1 cellular context compared by ENCODE assay signal in the genomic region with DNA sequence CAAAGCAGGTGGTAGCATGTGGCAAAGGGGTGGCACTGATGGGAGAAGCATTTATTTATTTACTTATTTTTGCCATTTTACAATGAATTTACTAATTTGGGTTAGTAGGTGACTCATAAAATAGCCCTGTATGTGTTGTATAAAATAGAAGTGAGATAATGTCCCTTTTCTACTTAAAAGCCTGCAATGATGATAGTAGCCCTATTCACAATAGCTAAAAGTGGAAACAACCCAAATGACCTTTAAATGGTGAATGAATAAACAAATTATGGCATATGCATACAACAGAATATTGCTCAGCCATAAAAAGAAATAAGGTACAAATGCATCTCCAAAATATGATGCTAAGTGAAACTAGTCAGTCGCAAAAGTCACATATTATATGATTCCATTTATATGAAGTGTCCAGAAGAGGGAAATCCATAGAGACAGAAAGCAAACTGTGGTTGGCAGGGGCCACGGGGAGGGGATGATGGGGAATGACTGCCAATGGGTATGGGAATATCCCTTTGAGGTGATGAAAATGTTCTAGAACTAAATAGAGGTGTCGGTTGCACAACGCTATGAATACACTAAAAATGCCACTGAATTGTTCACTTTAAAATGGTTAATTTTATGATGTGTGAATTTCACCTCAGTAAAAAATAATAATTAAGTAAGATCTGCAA.
TF ChIP-seq lines count a peak whose summit lies in the region.

No MANE protein-coding gene starts in this region.

TF ChIP-seq in IMR-90, 13 proteins besides CTCF, POLR2A, EP300 and RAD21:
- TF ChIP-seq, protein P1, sequence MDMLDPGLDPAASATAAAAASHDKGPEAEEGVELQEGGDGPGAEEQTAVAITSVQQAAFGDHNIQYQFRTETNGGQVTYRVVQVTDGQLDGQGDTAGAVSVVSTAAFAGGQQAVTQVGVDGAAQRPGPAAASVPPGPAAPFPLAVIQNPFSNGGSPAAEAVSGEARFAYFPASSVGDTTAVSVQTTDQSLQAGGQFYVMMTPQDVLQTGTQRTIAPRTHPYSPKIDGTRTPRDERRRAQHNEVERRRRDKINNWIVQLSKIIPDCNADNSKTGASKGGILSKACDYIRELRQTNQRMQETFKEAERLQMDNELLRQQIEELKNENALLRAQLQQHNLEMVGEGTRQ (IDR thresholded peaks at IDR 0.05; ENCODE audit: low read depth, low read length): no peak
- no peak for TF ChIP-seq SMC3 (IDR thresholded peaks at IDR 0.05; ENCODE audit: low read depth, low read length)
- TF ChIP-seq NFE2L2 (IDR thresholded peaks at IDR 0.05; ENCODE audit: low read depth, low read length): no peak
- TF ChIP-seq MAFK (IDR thresholded peaks at IDR 0.05; ENCODE audit: low read depth, low read length): no peak
- TF ChIP-seq MAZ (IDR thresholded peaks at IDR 0.05; ENCODE audit: borderline replicate concordance, low read depth, low read length): no peak
- TF ChIP-seq BHLHE40 (IDR thresholded peaks at IDR 0.05; ENCODE audit: low read depth, low read length): no peak
- TF ChIP-seq CHD1 (IDR thresholded peaks at IDR 0.05; ENCODE audit: low read depth, low read length): no peak
- TF ChIP-seq, protein P2, sequence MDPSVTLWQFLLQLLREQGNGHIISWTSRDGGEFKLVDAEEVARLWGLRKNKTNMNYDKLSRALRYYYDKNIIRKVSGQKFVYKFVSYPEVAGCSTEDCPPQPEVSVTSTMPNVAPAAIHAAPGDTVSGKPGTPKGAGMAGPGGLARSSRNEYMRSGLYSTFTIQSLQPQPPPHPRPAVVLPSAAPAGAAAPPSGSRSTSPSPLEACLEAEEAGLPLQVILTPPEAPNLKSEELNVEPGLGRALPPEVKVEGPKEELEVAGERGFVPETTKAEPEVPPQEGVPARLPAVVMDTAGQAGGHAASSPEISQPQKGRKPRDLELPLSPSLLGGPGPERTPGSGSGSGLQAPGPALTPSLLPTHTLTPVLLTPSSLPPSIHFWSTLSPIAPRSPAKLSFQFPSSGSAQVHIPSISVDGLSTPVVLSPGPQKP (IDR thresholded peaks at IDR 0.05; ENCODE audit: borderline replicate concordance, low read depth, low read length): no peak
- TF ChIP-seq CEBPB (IDR thresholded peaks at IDR 0.05; ENCODE audit: low read depth, low read length): no peak
- no peak for TF ChIP-seq FOS (IDR thresholded peaks at IDR 0.05; ENCODE audit: low read depth, low read length)
- TF ChIP-seq RCOR1 (IDR thresholded peaks at IDR 0.05; ENCODE audit: insufficient replicate concordance, low read length): no peak
- no peak for TF ChIP-seq RFX5 (IDR thresholded peaks at IDR 0.05; ENCODE audit: low read depth, low read length)
- no peak for TF ChIP-seq MXI1 (IDR thresholded peaks at IDR 0.05; ENCODE audit: borderline replicate concordance, low read depth, low read length)
